Comparison of ENCODE assay signal across 9 cellular contexts in genomic region chr2:226837334-226837733, GRCh38. TPM values are rescaled to one million over a fixed set of nuclear protein-coding genes. Genes with fewer than 3 reads are reported as not detected.
DNase-seq lines count a peak whose midpoint lies in the region; ATAC-seq and TF ChIP-seq lines count a peak whose summit lies in the region.
"Had no signal": no experiment of that assay in that cellular context is flagged by ENCODE, and none has a peak within 500 bp of the region (broad histone marks: within the 10 kb centered on the region; RNA-seq: fewer than 3 reads in every experiment).

No MANE protein-coding gene starts in this region.

- POLR2A ChIA-PET in activated CD8-positive, alpha-beta T cell treated with anti-CD3 and anti-CD28 coated beads for 36 hours (lab: Charles Lee): interaction anchor here (1.5 to 3.1 kb wide), 2 partner anchors 37 to 806 kb away, joined by 3 to 11 read pairs; no protein-coding TSS in a partner anchor

- peak overlapping the region; percentile 96 for H3K4me3 Mint-ChIP-seq in activated naive CD4-positive, alpha-beta T cell treated with anti-CD3 and anti-CD28 coated beads, Interleukin-2, amount 50 U/mL, for 24 hours
- H3K4me3 Mint-ChIP-seq in activated CD8-positive, alpha-beta T cell treated with anti-CD3 and anti-CD28 coated beads for 36 hours: peak overlapping the region; percentile 88

- H3K9me3 Mint-ChIP-seq in activated naive CD4-positive, alpha-beta T cell treated with anti-CD3 and anti-CD28 coated beads, Interleukin-2, amount 50 U/mL, for 24 hours: peaks cover under 1% of the 10 kb centered on the region
- peaks cover 5% of the 10 kb centered on the region for H3K9me3 Mint-ChIP-seq in activated CD8-positive, alpha-beta T cell treated with anti-CD3 and anti-CD28 coated beads for 36 hours

- no peak for DNase-seq in activated naive CD4-positive, alpha-beta T cell (lab: John Stamatoyannopoulos, UW)
- DNase-seq in activated CD8-positive, alpha-beta T cell treated with anti-CD3 and anti-CD28 coated beads for 36 hours: no peak
- DNase-seq in upper lobe of left lung: no peak
- DNase-seq in stimulated activated naive CD4-positive, alpha-beta T cell (lab: John Stamatoyannopoulos, UW): no peak
- DNase-seq: Right ventricle myocardium superior had no signal

- intact Hi-C loops in activated CD8-positive, alpha-beta T cell treated with anti-CD3 and anti-CD28 coated beads for 36 hours (cut with micrococcal nuclease): loop anchor here (5.0 kb wide), 2 partner anchors 35 to 145 kb away; no protein-coding TSS in a partner anchor

- H3K4me3 ChIP-seq in iPS-20b (ENCODE audit: low read length) (no peak overlapping the region; the same call in 1 of the 2 replicates), upper lobe of left lung (no peak overlapping the region)

- H3K9ac ChIP-seq in iPS-20b (ENCODE audit: low read depth, low read length): peak overlapping the region; percentile 80; the same call in 1 of the 2 replicates

- H3K9me3 ChIP-seq in iPS-20b (ENCODE audit: insufficient read depth, low read depth, low read length) (no peaks in the 10 kb centered on the region), upper lobe of left lung (no peaks in the 10 kb centered on the region)

- peak overlapping the region; percentile 100 for H3K27ac Mint-ChIP-seq in activated naive CD4-positive, alpha-beta T cell treated with anti-CD3 and anti-CD28 coated beads, Interleukin-2, amount 50 U/mL, for 24 hours
- H3K27ac Mint-ChIP-seq in activated CD8-positive, alpha-beta T cell treated with anti-CD3 and anti-CD28 coated beads for 36 hours: peak overlapping the region; percentile 96

- TF ChIP-seq CTCF in activated CD8-positive, alpha-beta T cell treated with anti-CD3 and anti-CD28 coated beads for 36 hours (IDR thresholded peaks at IDR 0.05): no peak
- TF ChIP-seq CTCF in upper lobe of left lung (IDR thresholded peaks at IDR 0.05): no peak

- peaks cover 20% of the 10 kb centered on the region for H3K36me3 Mint-ChIP-seq in activated naive CD4-positive, alpha-beta T cell treated with anti-CD3 and anti-CD28 coated beads, Interleukin-2, amount 50 U/mL, for 24 hours
- peaks cover 56% of the 10 kb centered on the region for H3K36me3 Mint-ChIP-seq in activated CD8-positive, alpha-beta T cell treated with anti-CD3 and anti-CD28 coated beads for 36 hours (ENCODE audit: low read depth)

- H3K4me1 ChIP-seq in iPS-20b (ENCODE audit: insufficient read depth, low read length) (no peaks in the 10 kb centered on the region; the same call in 1 of the 2 replicates), upper lobe of left lung (peaks cover 19 to 28% (median 23%) of the 10 kb centered on the region in 4 donors)

- no peak overlapping the region for H3K27ac ChIP-seq in iPS-20b (ENCODE audit: low read length)
- peak overlapping the region in 3 of 4 donors; percentile 97 to 100 (median 99) for H3K27ac ChIP-seq in upper lobe of left lung

- H3K27me3 Mint-ChIP-seq in activated naive CD4-positive, alpha-beta T cell treated with anti-CD3 and anti-CD28 coated beads, Interleukin-2, amount 50 U/mL, for 24 hours: no peaks in the 10 kb centered on the region
- H3K27me3 Mint-ChIP-seq in activated CD8-positive, alpha-beta T cell treated with anti-CD3 and anti-CD28 coated beads for 36 hours: no peaks in the 10 kb centered on the region

- H3K27me3 ChIP-seq in iPS-20b (ENCODE audit: insufficient read depth, low read length): peaks cover 4% of the 10 kb centered on the region; the same call in 1 of the 2 replicates
- H3K27me3 ChIP-seq in upper lobe of left lung: no peaks in the 10 kb centered on the region

- ATAC-seq in activated CD8-positive, alpha-beta T cell treated with anti-CD3 and anti-CD28 coated beads for 36 hours: no peak
- ATAC-seq in upper lobe of left lung (ENCODE audit: low FRiP score in 2 of 2): no peak
- ATAC-seq in HG03159 (IDR thresholded peaks at IDR 0.05; ENCODE audit: unreplicated experiment): no peak
- ATAC-seq in HG02981 (IDR thresholded peaks at IDR 0.05; ENCODE audit: unreplicated experiment): no peak

- no peak for TF ChIP-seq EP300 in upper lobe of left lung (IDR thresholded peaks at IDR 0.05)

- H3K4me1 Mint-ChIP-seq in activated naive CD4-positive, alpha-beta T cell treated with anti-CD3 and anti-CD28 coated beads, Interleukin-2, amount 50 U/mL, for 24 hours: peaks cover 72% of the 10 kb centered on the region
- peaks cover 50% of the 10 kb centered on the region for H3K4me1 Mint-ChIP-seq in activated CD8-positive, alpha-beta T cell treated with anti-CD3 and anti-CD28 coated beads for 36 hours (ENCODE audit: low read depth)

- 90 to 93% methylated on average over 7 of the region's 7 CpGs for WGBS in upper lobe of left lung, 2 donors

- TF ChIP-seq POLR2A in upper lobe of left lung (IDR thresholded peaks at IDR 0.05): no peak

- H3K36me3 ChIP-seq in iPS-20b (ENCODE audit: insufficient read depth, low read depth, low read length) (no peaks in the 10 kb centered on the region), upper lobe of left lung (no peaks in the 10 kb centered on the region)

- CTCF ChIA-PET in activated CD8-positive, alpha-beta T cell treated with anti-CD3 and anti-CD28 coated beads for 36 hours (lab: Charles Lee): interaction anchor here (1.5 to 4.5 kb wide), 2 partner anchors 35 to 39 kb away, joined by 3 to 18 read pairs; no protein-coding TSS in a partner anchor

RNA-seq across cellular contexts. Expression of gene RHBDD1, which starts 1.5 kb away (rescaled TPM):
- 10 to 100 TPM; 34.3 to 35.9 TPM for total RNA-seq in activated CD8-positive, alpha-beta T cell treated with anti-CD3 and anti-CD28 coated beads for 36 hours
- total RNA-seq in upper lobe of left lung: 10 to 100 TPM in 5 of 6 donors, 1 to 10 TPM in 1; 2.6 to 40.2 (median 14.5) TPM

RNA-seq across cellular contexts. Expression of gene IRS1, which starts 37.7 kb away (rescaled TPM):
- total RNA-seq in activated CD8-positive, alpha-beta T cell treated with anti-CD3 and anti-CD28 coated beads for 36 hours: 1 to 10 TPM; 3.5 to 4.0 TPM
- 10 to 100 TPM in 5 of 6 donors, 1 to 10 TPM in 1; 9.3 to 14.3 (median 12.4) TPM for total RNA-seq in upper lobe of left lung
